8 cellular contexts compared by ENCODE assay signal in the genomic region with DNA sequence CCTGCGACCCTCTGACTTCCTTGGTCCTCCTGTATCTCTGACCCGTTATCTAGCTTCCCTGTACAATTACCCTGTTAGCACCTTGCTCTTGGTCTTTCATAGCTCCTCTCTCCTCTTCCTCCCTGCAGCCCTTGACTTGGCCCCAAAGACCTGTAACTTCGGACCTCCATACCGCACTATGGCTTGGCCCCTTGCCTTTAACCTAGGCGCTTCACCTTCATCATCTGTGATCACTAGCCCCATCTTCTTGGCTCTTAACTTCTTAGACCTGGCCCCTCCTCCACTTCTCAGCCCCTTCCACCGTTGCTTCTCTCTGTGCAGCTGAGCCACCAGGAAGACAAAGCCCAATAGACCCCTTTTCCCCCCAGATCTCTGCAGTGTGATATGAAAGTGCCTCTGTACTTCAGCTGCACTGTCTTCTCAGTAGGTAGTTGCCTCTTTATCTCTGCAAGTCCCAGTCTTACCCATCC. TPM values are rescaled to one million over a fixed set of nuclear protein-coding genes. Genes with fewer than 3 reads are reported as not detected.
DNase-seq lines count a peak whose midpoint lies in the region; ATAC-seq, FAIRE-seq and TF ChIP-seq lines count a peak whose summit lies in the region.

No MANE protein-coding gene starts in this region.

- peaks cover 0 to 7% (median 0%) of the 10 kb centered on the region in 3 donors for H3K9me3 ChIP-seq in gastroesophageal sphincter
- H3K9me3 ChIP-seq in small intestine (ENCODE audit: control insufficient read depth, low read depth), result no peaks in the 10 kb centered on the region

- H3K4me1 Mint-ChIP-seq in T-helper 1 cell treated with Interleukin-12 subunit alpha and Interleukin-12 subunit beta and Interleukin-4 antibody, amounts not matched to agents 30 μg/mL and 1 μg/mL, for 36 hours (ENCODE audit: low read depth), result peaks cover 25% of the 10 kb centered on the region

- DNase-seq in small intestine (no peak), amniotic stem cell (lab: John Stamatoyannopoulos, UW) (no peak), ureter (ENCODE audit: low spot score) (no peak), activated gamma-delta T cell treated with Interleukin-2 at 50 U/mL for 16 hours (no peak), H4 (ENCODE audit: low spot score) (no peak)

- H3K9me3 Mint-ChIP-seq in T-helper 1 cell treated with Interleukin-12 subunit alpha and Interleukin-12 subunit beta and Interleukin-4 antibody, amounts not matched to agents 30 μg/mL and 1 μg/mL, for 36 hours, result no peaks in the 10 kb centered on the region

- no peaks in the 10 kb centered on the region for H3K27me3 Mint-ChIP-seq in T-helper 1 cell treated with Interleukin-12 subunit alpha and Interleukin-12 subunit beta and Interleukin-4 antibody, amounts not matched to agents 30 μg/mL and 1 μg/mL, for 36 hours (ENCODE audit: low read depth)

- H3K4me3 ChIP-seq in gastroesophageal sphincter, result peak overlapping the region; percentile 80 to 88
- H3K4me3 ChIP-seq in small intestine (ENCODE audit: low read depth in 1 of 2, low read length in 2 of 2), result peak overlapping the region; percentile 83 to 88

- no peaks in the 10 kb centered on the region for H3K27me3 ChIP-seq in gastroesophageal sphincter
- no peaks in the 10 kb centered on the region for H3K27me3 ChIP-seq in small intestine (ENCODE audit: control insufficient read depth in 2 of 2, insufficient read depth in 2 of 2, low read length in 2 of 2)

- H3K4me1 ChIP-seq in gastroesophageal sphincter, result peaks cover 0 to 34% (median 0%) of the 10 kb centered on the region in 3 donors
- peaks cover 2% of the 10 kb centered on the region in 2 donors for H3K4me1 ChIP-seq in small intestine (ENCODE audit: control insufficient read depth in 2 of 2, insufficient read depth in 1 of 2, low read depth in 1 of 2, low read length in 1 of 2)

- peak; percentile 12 for ATAC-seq in GM21717 (IDR thresholded peaks at IDR 0.05; ENCODE audit: unreplicated experiment)
- no peak for ATAC-seq in gastroesophageal sphincter

- WGBS in gastroesophageal sphincter (ENCODE audit: low coverage in 1 of 2), 2 donors, result 6 to 10% methylated on average over 6 of the region's 6 CpGs
- WGBS in small intestine, 3 donors, result 7 to 17% (median 15%) methylated on average over 6 of the region's 6 CpGs

- H3K27ac ChIP-seq in gastroesophageal sphincter, result peak overlapping the region in 3 of 4 donors; percentile 86 to 94 (median 88)
- peak overlapping the region in 1 of 2 donors; percentile 80 for H3K27ac ChIP-seq in small intestine (ENCODE audit: low read depth in 1 of 2, low read length in 1 of 2)

- no peak for TF ChIP-seq EP300 in gastroesophageal sphincter (IDR thresholded peaks at IDR 0.05)

- no peak for TF ChIP-seq POLR2A in gastroesophageal sphincter (IDR thresholded peaks at IDR 0.05)

- FAIRE-seq in small intestine (lab: Jason Lieb, UNC), result no peak

- H3K4me3 Mint-ChIP-seq in T-helper 1 cell treated with Interleukin-12 subunit alpha and Interleukin-12 subunit beta and Interleukin-4 antibody, amounts not matched to agents 30 μg/mL and 1 μg/mL, for 36 hours, result peak overlapping the region; percentile 97

- H3K27ac Mint-ChIP-seq in T-helper 1 cell treated with Interleukin-12 subunit alpha and Interleukin-12 subunit beta and Interleukin-4 antibody, amounts not matched to agents 30 μg/mL and 1 μg/mL, for 36 hours, result peak overlapping the region; percentile 75

- H3K36me3 ChIP-seq in gastroesophageal sphincter (peaks cover 0 to 42% of the 10 kb centered on the region in 2 donors), small intestine (ENCODE audit: control insufficient read depth in 2 of 2, insufficient read depth in 2 of 2, low read length in 2 of 2) (peaks cover 3 to 5% of the 10 kb centered on the region in 2 donors)

- TF ChIP-seq CTCF in gastroesophageal sphincter (IDR thresholded peaks at IDR 0.05), result no peak

- H3K36me3 Mint-ChIP-seq in T-helper 1 cell treated with Interleukin-12 subunit alpha and Interleukin-12 subunit beta and Interleukin-4 antibody, amounts not matched to agents 30 μg/mL and 1 μg/mL, for 36 hours (ENCODE audit: low read depth), result peaks cover 31% of the 10 kb centered on the region

RNA-seq across cellular contexts. Expression of gene ZNF691, which starts 0.7 kb away (rescaled TPM):
- 10 to 100 TPM; 11.2 to 22.4 (median 13.8) TPM for total RNA-seq in gastroesophageal sphincter
- 1 to 10 TPM; 5.4 to 6.7 (median 6.0) TPM for polyA plus RNA-seq in small intestine
- 8.6 TPM for total RNA-seq in ureter
- 16.3 and 17.7 TPM in 2 replicates for total RNA-seq in H4 (2014; rRNA removed; shearing (Covaris generic))

RNA-seq across cellular contexts. Expression of gene SVBP, which starts 29.9 kb away (rescaled TPM):
- total RNA-seq in gastroesophageal sphincter (10 to 100 TPM; 21.3 to 36.5 (median 22.6) TPM), ureter (18.8 TPM)
- 10 to 100 TPM; 17.7 to 28.1 (median 26.0) TPM for polyA plus RNA-seq in small intestine
- 33.5 and 43.3 TPM in 2 replicates for total RNA-seq in H4 (2014; rRNA removed; shearing (Covaris generic))

RNA-seq across cellular contexts. Expression of gene ERMAP, which starts 30.2 kb away (rescaled TPM):
- 10 to 100 TPM in 2 of 4 donors, 1 to 10 TPM in 2; 9.4 to 14.6 (median 10.5) TPM for total RNA-seq in gastroesophageal sphincter
- polyA plus RNA-seq in small intestine, result 1 to 10 TPM; 3.8 to 7.4 (median 6.3) TPM
- total RNA-seq in ureter, result 22.8 TPM
- 13.0 and 21.2 TPM in 2 replicates for total RNA-seq in H4 (2014; rRNA removed; shearing (Covaris generic))
